ENCODE assay signal across 19 cellular contexts in genomic region chr1:99084562-99084961, GRCh38.
DNase-seq lines count a peak whose midpoint lies in the region; ATAC-seq lines count a peak whose summit lies in the region.
"Had no signal": no experiment of that assay in that cellular context is flagged by ENCODE, and none has a peak within 500 bp of the region (broad histone marks: within the 10 kb centered on the region; RNA-seq: fewer than 3 reads in every experiment).

No MANE protein-coding gene starts in this region.

- DNase-seq in cerebellar nuclear complex (lab: John Stamatoyannopoulos, UW) (no peak), caudate nucleus (lab: John Stamatoyannopoulos, UW) (no peak), Right ventricle myocardium inferior (ENCODE audit: missing footprints) (no peak)
- no peak for DNase-seq in activated T-cell treated with anti-CD3 and anti-CD28 coated beads, Interleukin-2, amount 50 U/mL, for 24 hours
- DNase-seq: activated CD8-positive, alpha-beta memory T cell treated with anti-CD3 and anti-CD28 coated beads, Interleukin-2, amount 10 ng/mL, durations not matched to agents 7 days and 5 days; kidney; NCI-H1092 treated with DMSO at 0.1 percent for 48 hours; NCI-H345; nucleus accumbens; spleen; substantia nigra had no signal

- no peaks in the 10 kb centered on the region for H3K9me3 Mint-ChIP-seq in activated T-cell treated with anti-CD3 and anti-CD28 coated beads, Interleukin-2, amount 50 U/mL, for 24 hours

- ATAC-seq in GM18868 (IDR thresholded peaks at IDR 0.05; ENCODE audit: unreplicated experiment), result peak; percentile 72
- peak; percentile 82 for ATAC-seq in GM21526 (IDR thresholded peaks at IDR 0.05; ENCODE audit: low FRiP score, unreplicated experiment)
- ATAC-seq in HG03025 (IDR thresholded peaks at IDR 0.05; ENCODE audit: low FRiP score, unreplicated experiment), result peak; percentile 59
- ATAC-seq in HG03571 (IDR thresholded peaks at IDR 0.05; ENCODE audit: unreplicated experiment), result peak; percentile 79
- ATAC-seq in Right ventricle myocardium inferior, result no peak
- ATAC-seq: activated CD8-positive, alpha-beta memory T cell treated with anti-CD3 and anti-CD28 coated beads, Interleukin-2, amount 10 ng/mL, durations not matched to agents 7 days and 5 days; HCT116; SK-N-SH treated with all-trans-retinoic acid at 6 μM for 48 hours had no signal

- no peak overlapping the region for H3K4me3 Mint-ChIP-seq in activated T-cell treated with anti-CD3 and anti-CD28 coated beads, Interleukin-2, amount 50 U/mL, for 24 hours
- H3K4me3 Mint-ChIP-seq: activated CD8-positive, alpha-beta memory T cell treated with anti-CD3 and anti-CD28 coated beads, Interleukin-2, amount 10 ng/mL, durations not matched to agents 7 days and 5 days; mesothelial cell of epicardium had no signal

- H3K4me1 Mint-ChIP-seq in activated T-cell treated with anti-CD3 and anti-CD28 coated beads, Interleukin-2, amount 50 U/mL, for 24 hours (ENCODE audit: low read depth), result no peaks in the 10 kb centered on the region
- H3K4me1 Mint-ChIP-seq: activated CD8-positive, alpha-beta memory T cell treated with anti-CD3 and anti-CD28 coated beads, Interleukin-2, amount 10 ng/mL, durations not matched to agents 7 days and 5 days; mesothelial cell of epicardium had no signal

- no peaks in the 10 kb centered on the region for H3K27me3 Mint-ChIP-seq in activated T-cell treated with anti-CD3 and anti-CD28 coated beads, Interleukin-2, amount 50 U/mL, for 24 hours
- H3K27me3 Mint-ChIP-seq: activated CD8-positive, alpha-beta memory T cell treated with anti-CD3 and anti-CD28 coated beads, Interleukin-2, amount 10 ng/mL, durations not matched to agents 7 days and 5 days had no signal

- H3K27ac ChIP-seq in caudate nucleus (ENCODE audit: low read depth, low read length), result no peak overlapping the region
- H3K27ac ChIP-seq: BLaER1, spleen had no signal

- H3K27ac Mint-ChIP-seq in activated T-cell treated with anti-CD3 and anti-CD28 coated beads, Interleukin-2, amount 50 U/mL, for 24 hours, result no peak overlapping the region
- H3K27ac Mint-ChIP-seq: activated CD8-positive, alpha-beta memory T cell treated with anti-CD3 and anti-CD28 coated beads, Interleukin-2, amount 10 ng/mL, durations not matched to agents 7 days and 5 days; mesothelial cell of epicardium had no signal

- intact Hi-C loops in Right ventricle myocardium inferior (cut with DNase I), result no loop called here

- no peaks in the 10 kb centered on the region for H3K36me3 Mint-ChIP-seq in activated T-cell treated with anti-CD3 and anti-CD28 coated beads, Interleukin-2, amount 50 U/mL, for 24 hours (ENCODE audit: low read depth)
- H3K36me3 Mint-ChIP-seq: activated CD8-positive, alpha-beta memory T cell treated with anti-CD3 and anti-CD28 coated beads, Interleukin-2, amount 10 ng/mL, durations not matched to agents 7 days and 5 days; mesothelial cell of epicardium had no signal
